Comparison of ENCODE assay signal across 22 cellular contexts in the genomic region with DNA sequence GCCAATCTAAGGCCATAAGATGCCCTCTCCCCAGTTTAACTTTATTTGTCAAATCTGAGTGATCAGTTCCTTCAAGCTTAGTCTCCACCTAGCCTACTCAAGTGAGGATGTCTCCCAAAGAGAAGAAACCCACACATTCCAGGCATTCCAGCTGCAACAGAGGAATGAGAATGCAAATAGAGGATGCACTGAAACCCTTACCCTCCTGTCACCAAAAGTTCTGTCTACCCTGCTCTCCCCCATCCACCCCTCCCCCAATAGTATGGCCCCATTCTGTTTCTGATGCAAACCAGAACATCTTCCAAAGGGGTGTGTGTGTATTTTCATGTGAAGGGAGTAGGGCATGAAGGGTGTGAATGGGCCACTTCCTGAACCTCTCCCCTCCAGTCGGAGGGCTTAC. TPM values are rescaled to one million over a fixed set of nuclear protein-coding genes. Genes with fewer than 3 reads are reported as not detected.
DNase-seq lines count a peak whose midpoint lies in the region; TF ChIP-seq lines count a peak whose summit lies in the region.
"Had no signal": no experiment of that assay in that cellular context is flagged by ENCODE, and none has a peak within 500 bp of the region (broad histone marks: within the 10 kb centered on the region; RNA-seq: fewer than 3 reads in every experiment).

No MANE protein-coding gene starts in this region.

- H3K36me3 ChIP-seq in esophagus muscularis mucosa, result no peaks in the 10 kb centered on the region
- H3K36me3 ChIP-seq: BE2C had no signal

- DNase-seq in ACHN (peak; percentile 25), GM03348 (ENCODE audit: low spot score) (peak; percentile 27), choroid plexus epithelial cell (ENCODE audit: low read depth) (peak; percentile 5), islet precursor cell (peak; percentile 57), NCI-H1417 treated with DMSO at 0.1 percent for 48 hours (lab: John Stamatoyannopoulos, UW) (no peak), activated gamma-delta T cell (lab: John Stamatoyannopoulos, UW) (no peak), NCI-H446 treated with DMSO at 0.1 percent for 48 hours (lab: John Stamatoyannopoulos, UW) (no peak), esophagus muscularis mucosa (ENCODE audit: extremely low spot score) (no peak)
- DNase-seq: 8988T; BE2C; CD4-positive, CD25-positive, alpha-beta regulatory T cell; COR-L47; DMS153; GM23248; NCI-H1105 treated with DMSO at 0.1 percent for 48 hours; NCI-H1694 treated with DMSO at 0.1 percent for 48 hours; NCI-H524; NCI-H82; RPMI8226; SHP77 treated with DMSO at 0.1 percent for 48 hours; SK-N-SH had no signal

- no peaks in the 10 kb centered on the region for H3K27me3 ChIP-seq in esophagus muscularis mucosa
- H3K27me3 ChIP-seq: BE2C had no signal

- H3K4me1 ChIP-seq in esophagus muscularis mucosa, result peaks cover 15 to 29% (median 17%) of the 10 kb centered on the region in 4 donors

- H3K4me3 ChIP-seq in choroid plexus epithelial cell (ENCODE audit: low read depth, low read length) (no peak overlapping the region), esophagus muscularis mucosa (no peak overlapping the region)
- H3K4me3 ChIP-seq: GM23248 had no signal

- TF ChIP-seq POLR2A in esophagus muscularis mucosa (IDR thresholded peaks at IDR 0.05; ENCODE audit: low read depth), result no peak

- intact Hi-C loops in esophagus muscularis mucosa (cut with DNase I), result loop anchor here (5.0 to 10.0 kb wide), 3 partner anchors 109 to 619 kb away; a partner anchor contains a TSS

- TF ChIP-seq CTCF in choroid plexus epithelial cell (conservative IDR thresholded peaks at IDR 0.05; ENCODE audit: low read depth, low read length) (no peak), esophagus muscularis mucosa (IDR thresholded peaks at IDR 0.05) (no peak)

- no peak for TF ChIP-seq EP300 in esophagus muscularis mucosa (IDR thresholded peaks at IDR 0.05)

- in situ Hi-C loops in ACHN (cut with HindIII; ENCODE audit: low pct_ligation_motif_present, low pct_unique_long_range_greater_than_20kb, low sequenced_read_pairs), result loop anchor here (25.0 kb wide), 1 partner anchor 104 kb away; no protein-coding TSS in a partner anchor

- WGBS in esophagus muscularis mucosa, result 64% methylated on average over 1 of the region's 1 CpG

- H3K9me3 ChIP-seq in esophagus muscularis mucosa, result no peaks in the 10 kb centered on the region
- H3K9me3 ChIP-seq: BE2C, SK-N-SH had no signal

- H3K27ac ChIP-seq in esophagus muscularis mucosa (replicated peaks in 1 of 4), result no peak overlapping the region
- H3K27ac ChIP-seq: GM23248 had no signal

RNA-seq across cellular contexts. Expression of a gene that starts 3.0 kb away (rescaled TPM):
- total RNA-seq in esophagus muscularis mucosa, result 10 to 100 TPM; 43.2 to 75.2 (median 50.1) TPM

RNA-seq across cellular contexts. Expression of a gene that starts 18.4 kb away (rescaled TPM):
- under 1 TPM in 1 of 4 donors, not detected in 3; 0.45 TPM for total RNA-seq in esophagus muscularis mucosa
- total RNA-seq: CD4-positive, CD25-positive, alpha-beta regulatory T cell; GM23248; LHCN-M2 had no signal

RNA-seq across cellular contexts. Expression of a gene that starts 42.9 kb away (rescaled TPM):
- 1 to 10 TPM; 1.9 to 8.4 (median 3.5) TPM for total RNA-seq in esophagus muscularis mucosa
- total RNA-seq: CD4-positive, CD25-positive, alpha-beta regulatory T cell; GM23248; LHCN-M2 had no signal

Comparison
In these comparisons a context has a peak if more than half of its experiments do, and no peak if none do; other contexts are left out.
1. DNase-seq: peak in ACHN (single experiment), GM03348 (single experiment), choroid plexus epithelial cell (single experiment) and islet precursor cell (single experiment); none in NCI-H1417 treated with DMSO at 0.1 percent for 48 hours (single experiment), activated gamma-delta T cell (single experiment), NCI-H446 treated with DMSO at 0.1 percent for 48 hours (single experiment) and esophagus muscularis mucosa (single experiment).